ENCODE assay signal across 2 cellular contexts in the genomic region with DNA sequence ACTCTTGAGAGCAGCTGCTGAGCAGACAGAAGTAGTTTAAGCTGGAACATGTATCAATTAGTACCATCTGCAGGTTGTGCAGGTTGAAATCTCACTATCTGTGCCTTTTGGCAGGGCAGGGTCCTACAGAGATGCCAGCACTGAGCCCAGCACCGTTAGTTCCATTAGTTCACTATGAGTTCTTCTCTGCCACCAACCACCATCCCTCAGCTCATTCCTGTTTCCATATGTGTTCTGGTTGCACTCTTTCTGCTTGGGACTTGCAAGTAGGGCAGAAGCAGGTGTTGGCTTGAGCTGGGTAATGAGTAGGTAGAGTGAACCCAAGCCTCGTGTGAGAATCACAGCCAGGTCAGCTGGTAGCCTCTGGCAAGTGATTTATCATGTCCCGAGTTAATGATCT.
TF ChIP-seq lines count a peak whose summit lies in the region.

No MANE protein-coding gene starts in this region.

TF ChIP-seq in GM12891, 5 proteins besides CTCF, POLR2A, EP300 and RAD21 (continued from another document):
- TF ChIP-seq PAX5 (IDR thresholded peaks at IDR 0.05; ENCODE audit: insufficient read depth, low read length, severe bottlenecking), result no peak
- no peak for TF ChIP-seq POU2F2 (IDR thresholded peaks at IDR 0.05; ENCODE audit: low read depth, low read length)

TF ChIP-seq in IMR-90, 13 proteins besides CTCF, POLR2A, EP300 and RAD21 (continued from another document):
- TF ChIP-seq, protein P1, sequence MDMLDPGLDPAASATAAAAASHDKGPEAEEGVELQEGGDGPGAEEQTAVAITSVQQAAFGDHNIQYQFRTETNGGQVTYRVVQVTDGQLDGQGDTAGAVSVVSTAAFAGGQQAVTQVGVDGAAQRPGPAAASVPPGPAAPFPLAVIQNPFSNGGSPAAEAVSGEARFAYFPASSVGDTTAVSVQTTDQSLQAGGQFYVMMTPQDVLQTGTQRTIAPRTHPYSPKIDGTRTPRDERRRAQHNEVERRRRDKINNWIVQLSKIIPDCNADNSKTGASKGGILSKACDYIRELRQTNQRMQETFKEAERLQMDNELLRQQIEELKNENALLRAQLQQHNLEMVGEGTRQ (IDR thresholded peaks at IDR 0.05; ENCODE audit: low read depth, low read length), result no peak
- TF ChIP-seq MXI1 (IDR thresholded peaks at IDR 0.05; ENCODE audit: borderline replicate concordance, low read depth, low read length) (no peak), CEBPB (IDR thresholded peaks at IDR 0.05; ENCODE audit: low read depth, low read length) (no peak), FOS (IDR thresholded peaks at IDR 0.05; ENCODE audit: low read depth, low read length) (no peak), BHLHE40 (IDR thresholded peaks at IDR 0.05; ENCODE audit: low read depth, low read length) (no peak), RFX5 (IDR thresholded peaks at IDR 0.05; ENCODE audit: low read depth, low read length) (no peak)
- TF ChIP-seq, protein P2, sequence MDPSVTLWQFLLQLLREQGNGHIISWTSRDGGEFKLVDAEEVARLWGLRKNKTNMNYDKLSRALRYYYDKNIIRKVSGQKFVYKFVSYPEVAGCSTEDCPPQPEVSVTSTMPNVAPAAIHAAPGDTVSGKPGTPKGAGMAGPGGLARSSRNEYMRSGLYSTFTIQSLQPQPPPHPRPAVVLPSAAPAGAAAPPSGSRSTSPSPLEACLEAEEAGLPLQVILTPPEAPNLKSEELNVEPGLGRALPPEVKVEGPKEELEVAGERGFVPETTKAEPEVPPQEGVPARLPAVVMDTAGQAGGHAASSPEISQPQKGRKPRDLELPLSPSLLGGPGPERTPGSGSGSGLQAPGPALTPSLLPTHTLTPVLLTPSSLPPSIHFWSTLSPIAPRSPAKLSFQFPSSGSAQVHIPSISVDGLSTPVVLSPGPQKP (IDR thresholded peaks at IDR 0.05; ENCODE audit: borderline replicate concordance, low read depth, low read length), result no peak
